ENCODE assay signal across 8 cellular contexts in the genomic region with DNA sequence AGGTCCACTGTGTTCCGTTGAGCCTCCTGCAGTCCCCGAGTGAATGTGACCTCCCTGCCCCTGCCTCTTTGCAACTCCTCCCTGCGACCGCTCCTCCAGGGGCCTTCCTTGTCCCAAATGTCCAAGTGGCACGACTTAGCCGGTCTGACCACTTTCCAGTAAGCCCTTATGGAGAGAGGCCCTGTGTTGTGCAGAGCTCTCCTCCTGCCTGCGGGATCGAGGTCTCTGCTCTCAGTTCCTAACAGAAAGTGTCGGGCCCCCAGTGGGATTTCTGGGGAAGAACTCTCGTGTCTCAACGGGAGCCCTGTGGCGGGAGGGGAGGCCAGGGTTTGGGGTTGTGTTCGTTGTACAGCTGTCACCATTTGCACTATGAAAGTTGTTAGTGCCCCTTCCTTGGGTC.
DNase-seq lines count a peak whose midpoint lies in the region; ATAC-seq, FAIRE-seq and TF ChIP-seq lines count a peak whose summit lies in the region.

No MANE protein-coding gene starts in this region.

- peaks cover 48% of the 10 kb centered on the region for H3K4me1 Mint-ChIP-seq in endodermal cell

- H3K79me2 ChIP-seq in OCI-LY7 (ENCODE audit: insufficient read depth, low read depth, low read length) = no peaks in the 10 kb centered on the region

- peak overlapping the region; percentile 96 to 100 (median 99) for H3K4me2 ChIP-seq in BLaER1 treated with 17β-estradiol and CSF1 and Interleukin-3, amounts not matched to agents 10 nM and 100 nM
- peak overlapping the region; percentile 71; the same call in 1 of the 2 replicates for H3K4me2 ChIP-seq in OCI-LY7 (ENCODE audit: low read length)

- H3K4me3 ChIP-seq in BLaER1 treated with 17β-estradiol and CSF1 and Interleukin-3, amounts not matched to agents 10 nM and 100 nM = peak overlapping the region; percentile 79 to 95 (median 88)
- H3K4me3 ChIP-seq in OCI-LY7 (ENCODE audit: low read depth, low read length, poor library complexity, severe bottlenecking) (peak overlapping the region; percentile 68), endodermal cell (ENCODE audit: low read length) (peak overlapping the region; percentile 93), neuron (ENCODE audit: low read length) (peak overlapping the region; percentile 67)

- H3K36me3 ChIP-seq in BLaER1 treated with 17β-estradiol and CSF1 and Interleukin-3, amounts not matched to agents 10 nM and 100 nM = peaks cover 0 to 20% (median 0%) of the 10 kb centered on the region in 11 experiments; a peak in 4 of 22 replicates
- no peaks in the 10 kb centered on the region for H3K36me3 ChIP-seq in OCI-LY7 (ENCODE audit: insufficient read depth, low read length)
- no peaks in the 10 kb centered on the region for H3K36me3 ChIP-seq in endodermal cell (ENCODE audit: control insufficient read depth, insufficient read depth, low read length)
- H3K36me3 ChIP-seq in neuron (ENCODE audit: insufficient read depth, low read length) = no peaks in the 10 kb centered on the region

- no peaks in the 10 kb centered on the region for H3K27me3 ChIP-seq in BLaER1 treated with 17β-estradiol and CSF1 and Interleukin-3, amounts not matched to agents 10 nM and 100 nM
- H3K27me3 ChIP-seq in endodermal cell (ENCODE audit: control insufficient read depth, insufficient read depth, low read length, poor library complexity, severe bottlenecking) = no peaks in the 10 kb centered on the region
- no peaks in the 10 kb centered on the region for H3K27me3 ChIP-seq in neuron (ENCODE audit: insufficient read depth, low read length)

- CTCF ChIA-PET in OCI-LY7 (lab: Charles Lee; ENCODE audit: unreplicated experiment) = no interaction called here

- no peaks in the 10 kb centered on the region for H3K9me3 Mint-ChIP-seq in endodermal cell

- no peaks in the 10 kb centered on the region for H3K36me3 Mint-ChIP-seq in endodermal cell (ENCODE audit: low read depth)

- H3K27me3 Mint-ChIP-seq in endodermal cell (ENCODE audit: insufficient read depth) = no peaks in the 10 kb centered on the region

- WGBS in endodermal cell (ENCODE audit: insufficient coverage in 1 of 2, insufficient read length in 1 of 2), 2 experiments = 61 to 66% methylated on average over 12 to 13 of the region's 13 CpGs

- TF ChIP-seq CTCF in OCI-LY7 (conservative IDR thresholded peaks at IDR 0.05; ENCODE audit: low read length) (no peak), endodermal cell (conservative IDR thresholded peaks at IDR 0.05) (no peak)

- ATAC-seq in GM21381 (IDR thresholded peaks at IDR 0.05; ENCODE audit: unreplicated experiment) (no peak), GM18867 (IDR thresholded peaks at IDR 0.05; ENCODE audit: unreplicated experiment) (no peak), GM21423 (IDR thresholded peaks at IDR 0.05; ENCODE audit: unreplicated experiment) (no peak)

- peak overlapping the region; percentile 41 for H3K27ac Mint-ChIP-seq in endodermal cell

- H3K9me2 ChIP-seq in OCI-LY7 (ENCODE audit: insufficient read depth, low read length) = no peaks in the 10 kb centered on the region

- no peak for FAIRE-seq in frontal cortex (lab: Jason Lieb, UNC)

- peak overlapping the region; percentile 87 to 97 (median 90) for H3K9ac ChIP-seq in BLaER1 treated with 17β-estradiol and CSF1 and Interleukin-3, amounts not matched to agents 10 nM and 100 nM
- peak overlapping the region; percentile 92 for H3K9ac ChIP-seq in endodermal cell (ENCODE audit: extremely low read depth, low read length, poor library complexity, severe bottlenecking)

- H3K4me1 ChIP-seq in BLaER1 treated with 17β-estradiol and CSF1 and Interleukin-3, amounts not matched to agents 10 nM and 100 nM = peaks cover 82 to 84% (median 83%) of the 10 kb centered on the region in 10 experiments
- H3K4me1 ChIP-seq in OCI-LY7 (ENCODE audit: insufficient read depth, low read length, poor library complexity, severe bottlenecking) = peaks cover 45% of the 10 kb centered on the region
- peaks cover 28% of the 10 kb centered on the region for H3K4me1 ChIP-seq in endodermal cell (ENCODE audit: control insufficient read depth, insufficient read depth, low read length)
- H3K4me1 ChIP-seq in neuron (ENCODE audit: insufficient read depth, low read length) = peaks cover 35% of the 10 kb centered on the region

- no TSS peak for BruUV-seq in OCI-LY7 (replicated peaks; lab: Mats Ljungman, UMichigan)

- H3K27ac ChIP-seq in BLaER1 treated with 17β-estradiol and CSF1 and Interleukin-3, amounts not matched to agents 10 nM and 100 nM = peak overlapping the region in 8 of 11 experiments; percentile 29 to 93 (median 88); a peak in 15 of 22 replicates
- no peak overlapping the region for H3K27ac ChIP-seq in OCI-LY7 (ENCODE audit: low read depth, low read length, poor library complexity, severe bottlenecking)
- peak overlapping the region; percentile 64 for H3K27ac ChIP-seq in endodermal cell (ENCODE audit: low read depth, low read length)

- H2AFZ ChIP-seq in OCI-LY7 (ENCODE audit: low read length) (no peak overlapping the region), neuron (ENCODE audit: low read depth, low read length) (no peak overlapping the region)

- H3K9me3 ChIP-seq in BLaER1 treated with 17β-estradiol and CSF1 and Interleukin-3, amounts not matched to agents 10 nM and 100 nM (replicated peaks in 1 of 11) = no peaks in the 10 kb centered on the region
- H3K9me3 ChIP-seq in OCI-LY7 (ENCODE audit: low read length) (no peaks in the 10 kb centered on the region), endodermal cell (ENCODE audit: control insufficient read depth, low read length) (no peaks in the 10 kb centered on the region), neuron (ENCODE audit: low read length) (no peaks in the 10 kb centered on the region)

- intact Hi-C loops in OCI-LY7 (cut with micrococcal nuclease; ENCODE audit: unreplicated experiment) = no loop called here

- peak overlapping the region; percentile 95 for H3K4me3 Mint-ChIP-seq in endodermal cell

- H4K20me1 ChIP-seq in BLaER1 treated with 17β-estradiol and CSF1 and Interleukin-3, amounts not matched to agents 10 nM and 100 nM = peaks cover 56 to 91% (median 57%) of the 10 kb centered on the region in 11 experiments
- H4K20me1 ChIP-seq in OCI-LY7 (ENCODE audit: insufficient read depth, low read length) = no peaks in the 10 kb centered on the region

- DNase-seq in OCI-LY7 (ENCODE audit: low spot score) (no peak), endodermal cell (no peak), frontal cortex (ENCODE audit: low spot score in 2 of 2) (no peak)

- POLR2A ChIA-PET in OCI-LY7 (lab: Charles Lee) = interaction anchor here (0.5 kb wide), 1 partner anchor 27 kb away, joined by 4 read pairs; no protein-coding TSS in a partner anchor
